ENCODE assay signal across 1 cellular context in genomic region chr5:36273809-36274526, GRCh38.
TF ChIP-seq lines count a peak whose summit lies in the region.

No MANE protein-coding gene starts in this region.

TF ChIP-seq in K562, 482 proteins besides CTCF, POLR2A, EP300 and RAD21 (continued from another document):
- TF ChIP-seq CEBPB (tag; IDR thresholded peaks at IDR 0.05), result peak; percentile 52
- no peak for TF ChIP-seq MYNN (IDR thresholded peaks at IDR 0.05)
- no peak for TF ChIP-seq MYNN (CRISPR knock-in tag; IDR thresholded peaks at IDR 0.05)
